ENCODE assay signal across 19 cellular contexts in the genomic region with DNA sequence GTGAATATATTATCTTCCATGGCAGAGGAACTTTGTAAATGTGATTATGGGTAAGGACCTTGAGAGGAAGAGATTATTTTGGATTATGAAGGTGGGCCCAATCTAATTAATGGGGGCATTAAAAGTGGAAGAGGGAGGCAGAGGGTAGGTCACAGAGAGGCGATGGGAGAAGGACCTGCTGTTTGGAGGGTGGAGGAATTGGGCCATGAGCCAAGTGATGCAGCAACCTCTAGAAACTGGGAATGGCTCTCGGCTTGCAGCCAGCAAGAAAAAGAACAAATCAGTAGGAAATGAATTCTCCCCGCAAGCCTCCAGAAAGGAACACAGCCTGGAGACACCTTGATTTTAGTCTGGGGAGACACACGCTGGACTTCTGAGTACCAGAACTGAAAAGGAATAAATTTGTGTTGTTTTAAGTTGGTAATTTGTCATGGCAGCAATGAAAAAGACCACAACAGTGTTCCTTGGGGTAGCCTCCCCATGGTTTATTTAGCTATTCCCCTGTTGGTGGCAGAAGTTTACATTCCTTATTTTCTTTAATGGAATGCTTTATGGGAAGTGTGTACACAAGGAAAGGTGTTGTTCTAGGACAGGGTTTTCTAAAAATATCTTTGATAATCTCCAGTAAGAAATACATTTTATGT.
A peak's percentile ranks its signal among the peaks of the same experiment; 100 is the strongest.
DNase-seq lines count a peak whose midpoint lies in the region; TF ChIP-seq lines count a peak whose summit lies in the region.
"Had no signal": no experiment of that assay in that cellular context is flagged by ENCODE, and none has a peak within 500 bp of the region (broad histone marks: within the 10 kb centered on the region; RNA-seq: fewer than 3 reads in every experiment).

No MANE protein-coding gene starts in this region.

- TF ChIP-seq CTCF in choroid plexus epithelial cell (conservative IDR thresholded peaks at IDR 0.05; ENCODE audit: low read depth, low read length) = no peak

- peak; percentile 2 for DNase-seq in NCI-H2171 treated with DMSO at 0.1 percent for 48 hours (lab: John Stamatoyannopoulos, UW)
- no peak for DNase-seq in NCI-H2171 (lab: John Stamatoyannopoulos, UW)
- peak; percentile 79 for DNase-seq in DMS 273 (lab: John Stamatoyannopoulos, UW; ENCODE audit: unreplicated experiment)
- DNase-seq in NCI-H524 treated with DMSO at 0.1 percent for 48 hours (lab: John Stamatoyannopoulos, UW) = peak; percentile 94
- peak; percentile 12 for DNase-seq in choroid plexus epithelial cell (ENCODE audit: low read depth)
- DNase-seq in NCI-H446 treated with DMSO at 0.1 percent for 48 hours (lab: John Stamatoyannopoulos, UW) = no peak
- DNase-seq in stimulated activated CD4-positive, alpha-beta T cell treated with anti-CD3 and anti-CD28 coated beads, Interleukin-2, amount 100 ng/mL, for 48 hours = no peak
- DNase-seq: CD4-positive, CD25-positive, alpha-beta regulatory T cell; DMS79 treated with DMSO at 0.1 percent for 48 hours; Karpas-422; MV-4-11; NCI-H1105; NCI-H1436 treated with DMSO at 0.1 percent for 48 hours; NCI-H774; Right ventricle myocardium superior; RPMI8226; T-helper 2 cell had no signal

- no peak overlapping the region for H3K4me3 ChIP-seq in choroid plexus epithelial cell (ENCODE audit: low read depth, low read length)
- H3K4me3 ChIP-seq: BLaER1, SJSA1 had no signal

Comparison
In these comparisons a context has a peak if more than half of its experiments do, and no peak if none do; other contexts are left out.
1. DNase-seq: peak in NCI-H2171 treated with DMSO at 0.1 percent for 48 hours (single experiment), DMS 273 (single experiment), NCI-H524 treated with DMSO at 0.1 percent for 48 hours (single experiment) and choroid plexus epithelial cell (single experiment); none in NCI-H2171 (single experiment), NCI-H446 treated with DMSO at 0.1 percent for 48 hours (single experiment) and stimulated activated CD4-positive, alpha-beta T cell treated with anti-CD3 and anti-CD28 coated beads, Interleukin-2, amount 100 ng/mL, for 48 hours (0 of 2).